ENCODE assay signal across 9 cellular contexts in the genomic region with DNA sequence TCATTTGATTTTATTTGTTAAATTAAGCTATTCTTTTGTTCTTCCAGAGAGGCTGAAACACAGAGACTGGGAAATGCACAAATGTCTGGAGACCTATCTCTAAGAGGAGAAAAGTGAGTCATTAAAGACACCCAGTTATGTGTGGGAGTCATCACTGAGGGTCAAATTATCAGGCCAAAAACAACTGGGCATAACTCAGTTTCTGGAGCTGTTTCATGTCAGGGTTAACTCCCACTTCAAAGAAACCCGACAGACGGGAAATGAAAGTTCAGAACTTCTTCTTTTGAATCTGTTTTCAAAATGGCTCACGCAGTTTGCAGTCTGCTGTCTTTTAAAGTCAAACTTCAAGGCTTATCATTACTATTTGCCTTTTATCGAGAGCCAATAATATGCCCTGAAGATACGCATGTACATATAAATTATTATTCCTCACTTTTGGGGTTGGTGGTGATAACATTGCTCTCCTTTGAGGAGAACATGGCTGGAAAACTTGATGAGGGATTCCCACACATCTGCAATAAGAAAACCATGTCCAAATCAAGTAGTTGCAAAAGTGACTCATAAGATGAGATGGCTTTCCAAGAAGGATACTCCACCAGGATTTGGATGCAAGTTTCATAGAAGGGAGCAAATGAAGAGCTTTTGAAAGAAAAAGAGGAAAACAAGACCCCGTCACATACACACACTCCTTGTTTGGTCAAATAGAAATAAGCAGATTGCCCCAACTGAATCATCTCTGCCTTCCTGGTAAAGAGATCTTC.
DNase-seq lines count a peak whose midpoint lies in the region; ATAC-seq, FAIRE-seq and TF ChIP-seq lines count a peak whose summit lies in the region.
"Had no signal": no experiment of that assay in that cellular context is flagged by ENCODE, and none has a peak within 500 bp of the region (broad histone marks: within the 10 kb centered on the region; RNA-seq: fewer than 3 reads in every experiment).

No MANE protein-coding gene starts in this region.

- H3K27me3 ChIP-seq in K562 (ENCODE audit: control insufficient read depth in 2 of 2, insufficient read depth in 2 of 2, low read length in 2 of 2) (no peaks in the 10 kb centered on the region), subcutaneous abdominal adipose tissue (ENCODE audit: control insufficient read depth in 5 of 5, insufficient read depth in 4 of 5, low read length in 5 of 5) (no peaks in the 10 kb centered on the region)

- H3K9me3 ChIP-seq in K562 (replicated peaks; ENCODE audit: control insufficient read depth, insufficient read depth, low read depth, low read length) (no peaks in the 10 kb centered on the region), subcutaneous abdominal adipose tissue (ENCODE audit: control insufficient read depth in 5 of 5, low read length in 5 of 5) (no peaks in the 10 kb centered on the region)

- 2% methylated on average over 6 of the region's 6 CpGs for WGBS in K562 (ENCODE audit: insufficient coverage, low coverage, missing lambda C conversion rate)

- no peak overlapping the region for H3K27ac Mint-ChIP-seq in activated naive CD4-positive, alpha-beta T cell treated with anti-CD3 and anti-CD28 coated beads for 36 hours

- ATAC-seq in HG03378 (IDR thresholded peaks at IDR 0.05; ENCODE audit: unreplicated experiment) = peak; percentile 98
- ATAC-seq in K562 = no peak

- no peak for FAIRE-seq in K562 (lab: Jason Lieb, UNC)
- FAIRE-seq: A204.1 had no signal

- H3K9me1 ChIP-seq in K562 (ENCODE audit: control insufficient read depth, insufficient read depth, low read length) = no peaks in the 10 kb centered on the region

- TF ChIP-seq CTCF in K562 (IDR thresholded peaks at IDR 0.05 in 2 of 3, conservative IDR thresholded peaks at IDR 0.05 in 1 of 3; ENCODE audit: insufficient read depth in 2 of 3, low read depth in 1 of 3, low read length in 3 of 3) = no peak

- no peak; the same call in 1 of the 2 replicates for TF ChIP-seq EP300 in K562 (IDR thresholded peaks at IDR 0.05; ENCODE audit: low read length)

- no peak overlapping the region for H3K4me3 Mint-ChIP-seq in activated naive CD4-positive, alpha-beta T cell treated with anti-CD3 and anti-CD28 coated beads for 36 hours

- intact Hi-C loops in K562 (cut with micrococcal nuclease) = no loop called here
- intact Hi-C loops in activated naive CD4-positive, alpha-beta T cell treated with anti-CD3 and anti-CD28 coated beads for 36 hours (cut with micrococcal nuclease) = no loop called here

- in situ Hi-C loops in K562 (cut with MboI) = no loop called here

- H3K27me3 Mint-ChIP-seq in activated naive CD4-positive, alpha-beta T cell treated with anti-CD3 and anti-CD28 coated beads for 36 hours (ENCODE audit: low read depth) = no peaks in the 10 kb centered on the region

- DNase-seq in SKM-1 treated with dmso at 0.1 percent for 144 hours (lab: John Stamatoyannopoulos, UW; ENCODE audit: unreplicated experiment) (peak; percentile 5), SKM-1 (lab: John Stamatoyannopoulos, UW; ENCODE audit: unreplicated experiment) (no peak), K562 (ENCODE audit: extremely low read depth in 1 of 4, low spot score in 3 of 4) (peak in 1 of 4 experiments; percentile 20), COLO668 (lab: John Stamatoyannopoulos, UW; ENCODE audit: unreplicated experiment) (no peak)
- no peak for DNase-seq in activated naive CD4-positive, alpha-beta T cell treated with anti-CD3 and anti-CD28 coated beads for 36 hours
- no peak for DNase-seq in activated T-cell treated with anti-CD3 and anti-CD28 coated beads, Interleukin-2, amount 50 U/mL, for 1 hour

- POLR2A ChIA-PET in K562 (lab: Yijun Ruan, JAX) = no interaction called here

- H3K36me3 ChIP-seq in K562 (ENCODE audit: control insufficient read depth, insufficient read depth, low read length) (no peaks in the 10 kb centered on the region), subcutaneous abdominal adipose tissue (ENCODE audit: control insufficient read depth in 5 of 5, insufficient read depth in 5 of 5, low read length in 5 of 5) (no peaks in the 10 kb centered on the region)

- TF ChIP-seq RAD21 in K562 (CRISPR knock-in tag; conservative IDR thresholded peaks at IDR 0.05 in 1 of 2, IDR thresholded peaks at IDR 0.05 in 1 of 2) = no peak

- no peaks in the 10 kb centered on the region for H3K79me2 ChIP-seq in K562 (ENCODE audit: control insufficient read depth, insufficient read depth, low read length)

- H3K4me1 ChIP-seq in K562 (replicated peaks in 1 of 2; ENCODE audit: control insufficient read depth in 2 of 2, insufficient read depth in 2 of 2, low read length in 2 of 2) = no peaks in the 10 kb centered on the region
- H3K4me1 ChIP-seq in subcutaneous abdominal adipose tissue (ENCODE audit: control insufficient read depth in 5 of 5, insufficient read depth in 5 of 5, low read length in 5 of 5) = no peaks in the 10 kb centered on the region

- H3K36me3 Mint-ChIP-seq in activated naive CD4-positive, alpha-beta T cell treated with anti-CD3 and anti-CD28 coated beads for 36 hours (ENCODE audit: low read depth) = no peaks in the 10 kb centered on the region

- no TSS peak for BruUV-seq in K562 (replicated peaks; lab: Mats Ljungman, UMichigan)

- H3K9me3 Mint-ChIP-seq in activated naive CD4-positive, alpha-beta T cell treated with anti-CD3 and anti-CD28 coated beads for 36 hours = no peaks in the 10 kb centered on the region

- no peak overlapping the region for H3K4me3 ChIP-seq in K562
- H3K4me3 ChIP-seq in subcutaneous abdominal adipose tissue (ENCODE audit: low read depth in 1 of 5, low read length in 5 of 5) = no peak overlapping the region

- TF ChIP-seq POLR2A in K562 (conservative IDR thresholded peaks at IDR 0.05) = no peak

- no peak overlapping the region for H2AFZ ChIP-seq in K562 (ENCODE audit: low read depth, low read length)

- no peaks in the 10 kb centered on the region for H3K4me1 Mint-ChIP-seq in activated naive CD4-positive, alpha-beta T cell treated with anti-CD3 and anti-CD28 coated beads for 36 hours (ENCODE audit: low read depth)

- CTCF ChIA-PET in K562 (lab: Yijun Ruan, JAX; ENCODE audit: low intra/inter-chr PET ratio) = no interaction called here
- CTCF ChIA-PET in activated naive CD4-positive, alpha-beta T cell treated with anti-CD3 and anti-CD28 coated beads for 36 hours (lab: Charles Lee) = no interaction called here

- H3K9ac ChIP-seq in K562 (ENCODE audit: insufficient read depth in 1 of 2, low read depth in 2 of 2, low read length in 2 of 2) (no peak overlapping the region), subcutaneous abdominal adipose tissue (ENCODE audit: low read length in 5 of 5) (no peak overlapping the region)

- no peak overlapping the region for H3K4me2 ChIP-seq in K562 (ENCODE audit: insufficient read depth, low read length)

- H4K20me1 ChIP-seq in K562 (replicated peaks; ENCODE audit: control insufficient read depth, insufficient read depth, low read length) = no peaks in the 10 kb centered on the region

- H3K27ac ChIP-seq in K562 (ENCODE audit: extremely low read depth, low read depth, low read length) = no peak overlapping the region; the same call in 2 of the 3 replicates
- H3K27ac ChIP-seq in subcutaneous abdominal adipose tissue (ENCODE audit: low read depth, low read length) = peak overlapping the region; percentile 55

TF ChIP-seq in K562, 482 proteins besides CTCF, POLR2A, EP300 and RAD21 (continues in another document):
- TF ChIP-seq POLR2G (IDR thresholded peaks at IDR 0.05; ENCODE audit: low read depth, low read length) = no peak
- TF ChIP-seq, protein P1, sequence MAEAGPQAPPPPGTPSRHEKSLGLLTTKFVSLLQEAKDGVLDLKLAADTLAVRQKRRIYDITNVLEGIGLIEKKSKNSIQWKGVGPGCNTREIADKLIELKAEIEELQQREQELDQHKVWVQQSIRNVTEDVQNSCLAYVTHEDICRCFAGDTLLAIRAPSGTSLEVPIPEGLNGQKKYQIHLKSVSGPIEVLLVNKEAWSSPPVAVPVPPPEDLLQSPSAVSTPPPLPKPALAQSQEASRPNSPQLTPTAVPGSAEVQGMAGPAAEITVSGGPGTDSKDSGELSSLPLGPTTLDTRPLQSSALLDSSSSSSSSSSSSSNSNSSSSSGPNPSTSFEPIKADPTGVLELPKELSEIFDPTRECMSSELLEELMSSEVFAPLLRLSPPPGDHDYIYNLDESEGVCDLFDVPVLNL (CRISPR knock-in tag; IDR thresholded peaks at IDR 0.05; ENCODE audit: low read depth) = no peak
- TF ChIP-seq NEUROD1 (IDR thresholded peaks at IDR 0.05; ENCODE audit: borderline replicate concordance, low read depth, low read length, partially characterized antibody) = no peak
- TF ChIP-seq ZNF3 (CRISPR knock-in tag; IDR thresholded peaks at IDR 0.05) = no peak
- TF ChIP-seq RBM17 (IDR thresholded peaks at IDR 0.05; ENCODE audit: borderline replicate concordance, low read depth, low read length) = no peak
- 0 out of 2 replicates have a peak, but pooled peaks have one; percentile 13 for TF ChIP-seq ARID1B (IDR thresholded peaks at IDR 0.05)
- TF ChIP-seq SNIP1 (IDR thresholded peaks at IDR 0.05; ENCODE audit: low read depth) = no peak
- TF ChIP-seq CHAMP1 (IDR thresholded peaks at IDR 0.05) = no peak
- peak; percentile 38; the same call in 1 of the 2 replicates for TF ChIP-seq TCF3 (CRISPR knock-in tag; IDR thresholded peaks at IDR 0.05)
- 0 out of 2 replicates have a peak, but pooled peaks have one; percentile 10 for TF ChIP-seq JUND (IDR thresholded peaks at IDR 0.05; ENCODE audit: borderline replicate concordance, low read depth, low read length)
- no peak for TF ChIP-seq JUND (tag; IDR thresholded peaks at IDR 0.05; ENCODE audit: borderline replicate concordance, low read depth, low read length)
- no peak for TF ChIP-seq SIN3B (IDR thresholded peaks at IDR 0.05; ENCODE audit: low read depth)
- TF ChIP-seq HMG20B (CRISPR knock-in tag; IDR thresholded peaks at IDR 0.05) = no peak
- TF ChIP-seq EGR1 (conservative IDR thresholded peaks at IDR 0.05) = no peak
